In genomic region chr9:136328011-136328621, GRCh38 we compare ENCODE assay signal across 8 cellular contexts. TPM values are rescaled to one million over a fixed set of nuclear protein-coding genes. Genes with fewer than 3 reads are reported as not detected.
A peak's percentile ranks its signal among the peaks of the same experiment; 100 is the strongest.
DNase-seq lines count a peak whose midpoint lies in the region; ATAC-seq and TF ChIP-seq lines count a peak whose summit lies in the region.

No MANE protein-coding gene starts in this region.

- DNase-seq in BJ (ENCODE audit: low read depth) (no peak), MG63 (no peak), coronary artery (ENCODE audit: low spot score) (no peak), HUDEP-2 (lab: John Stamatoyannopoulos, UW; ENCODE audit: unreplicated experiment in 76 of 76) (no peak), GM10266 (ENCODE audit: extremely low spot score) (no peak), GM13977 (ENCODE audit: low spot score) (no peak)

- TF ChIP-seq CTCF in BJ (IDR thresholded peaks at IDR 0.05; ENCODE audit: insufficient read depth, low read depth, low read length) (no peak), coronary artery (IDR thresholded peaks at IDR 0.05) (no peak), nephron (IDR thresholded peaks at IDR 0.05; ENCODE audit: unreplicated experiment in 3 of 3) (no peak), GM10266 (IDR thresholded peaks at IDR 0.05; ENCODE audit: control insufficient read depth, insufficient read depth, low read depth, missing control alignments) (no peak), GM13977 (IDR thresholded peaks at IDR 0.05; ENCODE audit: extremely low read depth, insufficient read depth, missing control alignments) (no peak)

- CTCF ChIA-PET in BJ (lab: Yijun Ruan, JAX), result interaction anchor here (0.6 to 10.8 kb wide), 7 partner anchors 9 to 1818 kb away, joined by 4 to 93 read pairs (median 7); partner anchors contain the start of gene DNLZ

- H3K4me1 Mint-ChIP-seq in nephron, result peaks cover 22% of the 10 kb centered on the region

- ATAC-seq in GM21515 (IDR thresholded peaks at IDR 0.05; ENCODE audit: unreplicated experiment), result no peak

- H3K9me3 Mint-ChIP-seq in nephron, result no peaks in the 10 kb centered on the region

- H3K36me3 ChIP-seq in BJ (ENCODE audit: control insufficient read depth, insufficient read depth, low read length) (peaks cover 7% of the 10 kb centered on the region), MG63 (peaks cover 7% of the 10 kb centered on the region; the same call in 1 of the 2 replicates)

- POLR2A ChIA-PET in BJ (lab: Charles Lee), result no interaction called here

- H3K36me3 Mint-ChIP-seq in nephron (ENCODE audit: low read depth), result no peaks in the 10 kb centered on the region

- H3K27ac Mint-ChIP-seq in nephron, result peak overlapping the region; percentile 90 to 95 (median 95)

- H3K4me3 ChIP-seq in BJ (ENCODE audit: low read depth, low read length), result peak overlapping the region; percentile 88
- H3K4me3 ChIP-seq in MG63, result peak overlapping the region; percentile 75
- peak overlapping the region; percentile 82 for H3K4me3 ChIP-seq in coronary artery

- H3K4me3 Mint-ChIP-seq in nephron, result peak overlapping the region; percentile 87 to 91 (median 90)

- in situ Hi-C loops in GM13977 (cut with MboI; ENCODE audit: low pct_unique_long_range_greater_than_20kb, low sequenced_read_pairs, unreplicated experiment), result no loop called here

- H3K27me3 ChIP-seq in BJ (ENCODE audit: control insufficient read depth, insufficient read depth, low read length) (no peaks in the 10 kb centered on the region), MG63 (no peaks in the 10 kb centered on the region)

- no peaks in the 10 kb centered on the region for H3K9me3 ChIP-seq in MG63

- H3K27ac ChIP-seq in coronary artery, result peak overlapping the region; percentile 68 to 87

- peaks cover 6% of the 10 kb centered on the region for H3K27me3 Mint-ChIP-seq in nephron (ENCODE audit: low read depth)

RNA-seq across cellular contexts. Expression of gene GPSM1, which starts 0.8 kb away (rescaled TPM):
- 19.2 and 33.1 TPM in 2 replicates for polyA plus RNA-seq in BJ (2011; rRNA removed)
- polyA minus RNA-seq in BJ (2011; rRNA and poly(A)+ RNA removed), result 19.1 and 25.6 TPM in 2 replicates
- total RNA-seq in MG63 (2014; rRNA removed; shearing (Covaris generic); ENCODE audit: low replicate concordance), result 31.4 and 46.3 TPM in 2 replicates

RNA-seq across cellular contexts. Expression of gene CCDC187, which starts 24.2 kb away (rescaled TPM):
- not detected in 2 replicates for polyA plus RNA-seq in BJ (2011; rRNA removed)
- polyA minus RNA-seq in BJ (2011; rRNA and poly(A)+ RNA removed), result not detected in 2 replicates
- 0.02 TPM in 1 of 2 replicates, not detected in the other for total RNA-seq in MG63 (2014; rRNA removed; shearing (Covaris generic); ENCODE audit: low replicate concordance)

RNA-seq across cellular contexts. Expression of gene DNLZ, which starts 35.4 kb away (rescaled TPM):
- polyA plus RNA-seq in BJ (2011; rRNA removed), result 7.2 and 8.5 TPM in 2 replicates
- polyA minus RNA-seq in BJ (2011; rRNA and poly(A)+ RNA removed), result 1.2 and 2.3 TPM in 2 replicates
- 15.2 and 47.9 TPM in 2 replicates for total RNA-seq in MG63 (2014; rRNA removed; shearing (Covaris generic); ENCODE audit: low replicate concordance)

RNA-seq across cellular contexts. Expression of gene CARD9, which starts 45.4 kb away (rescaled TPM):
- 12.9 and 21.3 TPM in 2 replicates for polyA plus RNA-seq in BJ (2011; rRNA removed)
- 12.0 and 14.5 TPM in 2 replicates for polyA minus RNA-seq in BJ (2011; rRNA and poly(A)+ RNA removed)
- total RNA-seq in MG63 (2014; rRNA removed; shearing (Covaris generic); ENCODE audit: low replicate concordance), result 1.7 TPM in 1 of 2 replicates, not detected in the other
